In genomic region chr16:54284931-54285413, GRCh38 we compare ENCODE assay signal across 8 cellular contexts. TPM values are rescaled to one million over a fixed set of nuclear protein-coding genes. Genes with fewer than 3 reads are reported as not detected.
DNase-seq lines count a peak whose midpoint lies in the region; ATAC-seq, FAIRE-seq and TF ChIP-seq lines count a peak whose summit lies in the region.

No MANE protein-coding gene starts in this region.

- H3K9me3 ChIP-seq in ascending aorta (no peaks in the 10 kb centered on the region), right lobe of liver (no peaks in the 10 kb centered on the region)
- no peaks in the 10 kb centered on the region for H3K9me3 ChIP-seq in CD8-positive, alpha-beta memory T cell (ENCODE audit: low read length)

- no peak overlapping the region for H3K27ac Mint-ChIP-seq in stimulated activated naive CD8-positive, alpha-beta T cell treated with anti-CD3 and anti-CD28 coated beads, Interleukin-15, Interleukin-2, amounts not matched to agents 100 ng/mL and 50 ng/mL, for 24 hours
- H3K27ac Mint-ChIP-seq in CD8-positive, alpha-beta memory T cell = peak overlapping the region in 1 of 8 donors; percentile 61

- H3K4me3 ChIP-seq in ascending aorta (peak overlapping the region; percentile 64 to 73), right lobe of liver (peak overlapping the region; percentile 23 to 45 (median 37))
- no peak overlapping the region for H3K4me3 ChIP-seq in CD8-positive, alpha-beta memory T cell (ENCODE audit: low read length)

- peaks cover 24% of the 10 kb centered on the region for H3K4me1 Mint-ChIP-seq in stimulated activated naive CD8-positive, alpha-beta T cell treated with anti-CD3 and anti-CD28 coated beads, Interleukin-15, Interleukin-2, amounts not matched to agents 100 ng/mL and 50 ng/mL, for 24 hours (ENCODE audit: low read depth)
- H3K4me1 Mint-ChIP-seq in CD8-positive, alpha-beta memory T cell = peaks cover 12 to 40% (median 15%) of the 10 kb centered on the region in 3 donors

- no peaks in the 10 kb centered on the region for H3K36me3 Mint-ChIP-seq in stimulated activated naive CD8-positive, alpha-beta T cell treated with anti-CD3 and anti-CD28 coated beads, Interleukin-15, Interleukin-2, amounts not matched to agents 100 ng/mL and 50 ng/mL, for 24 hours (ENCODE audit: low read depth)
- H3K36me3 Mint-ChIP-seq in CD8-positive, alpha-beta memory T cell = no peaks in the 10 kb centered on the region

- TF ChIP-seq CTCF in ascending aorta (IDR thresholded peaks at IDR 0.05) (no peak), right lobe of liver (IDR thresholded peaks at IDR 0.05) (no peak)

- no peak for ATAC-seq in stimulated activated naive CD8-positive, alpha-beta T cell treated with anti-CD3 and anti-CD28 coated beads, Interleukin-15, Interleukin-2, amounts not matched to agents 100 U/mL and 50 U/mL, for 24 hours
- ATAC-seq in right lobe of liver (no peak), GM19351 (IDR thresholded peaks at IDR 0.05; ENCODE audit: unreplicated experiment) (no peak)

- no peaks in the 10 kb centered on the region for H3K9me3 Mint-ChIP-seq in stimulated activated naive CD8-positive, alpha-beta T cell treated with anti-CD3 and anti-CD28 coated beads, Interleukin-15, Interleukin-2, amounts not matched to agents 100 ng/mL and 50 ng/mL, for 24 hours
- H3K9me3 Mint-ChIP-seq in CD8-positive, alpha-beta memory T cell = peaks cover 0 to 5% (median 1%) of the 10 kb centered on the region in 5 donors

- H3K27ac ChIP-seq in ascending aorta = no peak overlapping the region
- H3K27ac ChIP-seq in right lobe of liver = no peak overlapping the region
- H3K27ac ChIP-seq in CD8-positive, alpha-beta memory T cell (ENCODE audit: low read depth, low read length) = no peak overlapping the region

- H3K36me3 ChIP-seq in ascending aorta (no peaks in the 10 kb centered on the region), right lobe of liver (no peaks in the 10 kb centered on the region)
- H3K36me3 ChIP-seq in CD8-positive, alpha-beta memory T cell (ENCODE audit: insufficient read depth, low read length) = no peaks in the 10 kb centered on the region

- peaks cover 16 to 30% of the 10 kb centered on the region in 2 donors for H3K4me1 ChIP-seq in ascending aorta
- H3K4me1 ChIP-seq in right lobe of liver = peaks cover 0 to 41% (median 7%) of the 10 kb centered on the region in 4 donors
- H3K4me1 ChIP-seq in CD8-positive, alpha-beta memory T cell (ENCODE audit: insufficient read depth, low read length) = no peaks in the 10 kb centered on the region

- intact Hi-C loops in ascending aorta (cut with DNase I) = loop anchor here (5.0 to 10.0 kb wide), 5 partner anchors 93 to 1087 kb away; partner anchors contain the start of genes FTO and RPGRIP1L
- intact Hi-C loops in right lobe of liver (cut with DNase I) = loop anchor here (10.0 kb wide), 2 partner anchors 650 to 660 kb away; partner anchors contain the start of gene IRX5 (in 1 of the 2)

- POLR2A ChIA-PET in CD8-positive, alpha-beta memory T cell (lab: Charles Lee) = no interaction called here

- no peak for TF ChIP-seq POLR2A in right lobe of liver (IDR thresholded peaks at IDR 0.05)

- 11% methylated on average over 26 of the region's 42 CpGs for WGBS in right lobe of liver (ENCODE audit: insufficient coverage, low coverage, low lambda C conversion rate, missing lambda C conversion rate)

- no peak for DNase-seq in stimulated activated naive CD8-positive, alpha-beta T cell treated with anti-CD3 and anti-CD28 coated beads, Interleukin-15, Interleukin-2, amounts not matched to agents 100 U/mL and 50 U/mL, for 24 hours
- DNase-seq in ascending aorta (ENCODE audit: low spot score in 2 of 2) (no peak), right lobe of liver (no peak), AG08396 (ENCODE audit: low spot score) (no peak), frontal cortex (ENCODE audit: low spot score in 2 of 2) (no peak)
- no peak for DNase-seq in CD8-positive, alpha-beta memory T cell

- H3K27me3 Mint-ChIP-seq in stimulated activated naive CD8-positive, alpha-beta T cell treated with anti-CD3 and anti-CD28 coated beads, Interleukin-15, Interleukin-2, amounts not matched to agents 100 ng/mL and 50 ng/mL, for 24 hours = peaks cover 73% of the 10 kb centered on the region
- H3K27me3 Mint-ChIP-seq in CD8-positive, alpha-beta memory T cell = peaks cover 57 to 67% of the 10 kb centered on the region in 2 donors

- CTCF ChIA-PET in CD8-positive, alpha-beta memory T cell (lab: Charles Lee) = no interaction called here

- H3K4me3 Mint-ChIP-seq in stimulated activated naive CD8-positive, alpha-beta T cell treated with anti-CD3 and anti-CD28 coated beads, Interleukin-15, Interleukin-2, amounts not matched to agents 100 ng/mL and 50 ng/mL, for 24 hours = peak overlapping the region; percentile 60
- H3K4me3 Mint-ChIP-seq in CD8-positive, alpha-beta memory T cell = peak overlapping the region in 2 of 7 donors; percentile 22 to 29

- H3K27me3 ChIP-seq in ascending aorta = peaks cover 27% of the 10 kb centered on the region
- peaks cover under 1 to 29% of the 10 kb centered on the region in 2 donors for H3K27me3 ChIP-seq in right lobe of liver
- H3K27me3 ChIP-seq in CD8-positive, alpha-beta memory T cell (ENCODE audit: insufficient read depth, low read length, poor library complexity, severe bottlenecking) = peaks cover 1% of the 10 kb centered on the region

- FAIRE-seq in frontal cortex (lab: Jason Lieb, UNC) = no peak

RNA-seq across cellular contexts. Expression of gene IRX3, which starts 1.6 kb away (rescaled TPM):
- total RNA-seq in ascending aorta (0.11 TPM), right lobe of liver (1 to 10 TPM in 1 of 6 experiments, under 1 TPM in 5; 0.25 to 1.3 (median 0.61) TPM), frontal cortex (under 0.01 TPM)
- not detected for total RNA-seq in CD8-positive, alpha-beta memory T cell
- polyA plus RNA-seq in CD8-positive, alpha-beta memory T cell = not detected
